Comparison of ENCODE assay signal across 8 cellular contexts in genomic region chr22:41976070-41976901, GRCh38. TPM values are rescaled to one million over a fixed set of nuclear protein-coding genes. Genes with fewer than 3 reads are reported as not detected.
A peak's percentile ranks its signal among the peaks of the same experiment; 100 is the strongest.
DNase-seq lines count a peak whose midpoint lies in the region; ATAC-seq and TF ChIP-seq lines count a peak whose summit lies in the region.

No MANE protein-coding gene starts in this region.

- H3K4me3 Mint-ChIP-seq in stimulated activated naive CD8-positive, alpha-beta T cell treated with anti-CD3 and anti-CD28 coated beads, Interleukin-15, amount 100 ng/mL, for 72 hours: peak overlapping the region; percentile 43 to 59

- H3K27ac Mint-ChIP-seq in stimulated activated naive CD8-positive, alpha-beta T cell treated with anti-CD3 and anti-CD28 coated beads, Interleukin-15, amount 100 ng/mL, for 72 hours: peak overlapping the region in 1 of 2 donors; percentile 31

- peaks cover 75% of the 10 kb centered on the region for H3K27me3 Mint-ChIP-seq in stimulated activated naive CD8-positive, alpha-beta T cell treated with anti-CD3 and anti-CD28 coated beads, Interleukin-15, amount 100 ng/mL, for 72 hours

- peak overlapping the region; percentile 52 for H3K4me3 ChIP-seq in lower lobe of right lung

- intact Hi-C loops in lower lobe of right lung (cut with DNase I): no loop called here

- ATAC-seq in HG02642 (IDR thresholded peaks at IDR 0.05; ENCODE audit: poor library complexity, unreplicated experiment): peak; percentile 47
- peak; percentile 60 to 69 for ATAC-seq in activated CD4-positive, CD25-positive, alpha-beta regulatory T cell treated with anti-CD3 and anti-CD28 coated beads, Interleukin-2, amount 50 U/mL, for 24 hours
- peak; percentile 67 to 72 for ATAC-seq in lower lobe of right lung
- ATAC-seq in stimulated activated naive CD8-positive, alpha-beta T cell treated with anti-CD3 and anti-CD28 coated beads, Interleukin-15, amount 100 ng/mL, for 72 hours: peak; percentile 73
- no peak for ATAC-seq in HG02678 (IDR thresholded peaks at IDR 0.05; ENCODE audit: unreplicated experiment)

- no peak overlapping the region for H3K27ac ChIP-seq in lower lobe of right lung

- peaks cover 5% of the 10 kb centered on the region for H3K4me1 ChIP-seq in lower lobe of right lung

- H3K36me3 ChIP-seq in lower lobe of right lung: no peaks in the 10 kb centered on the region

- TF ChIP-seq CTCF in lower lobe of right lung (IDR thresholded peaks at IDR 0.05): no peak

- H3K27me3 ChIP-seq in lower lobe of right lung (ENCODE audit: low read depth): peaks cover 53% of the 10 kb centered on the region

- H3K9me3 Mint-ChIP-seq in stimulated activated naive CD8-positive, alpha-beta T cell treated with anti-CD3 and anti-CD28 coated beads, Interleukin-15, amount 100 ng/mL, for 72 hours: no peaks in the 10 kb centered on the region

- no peaks in the 10 kb centered on the region for H3K9me3 ChIP-seq in lower lobe of right lung

- H3K4me1 Mint-ChIP-seq in stimulated activated naive CD8-positive, alpha-beta T cell treated with anti-CD3 and anti-CD28 coated beads, Interleukin-15, amount 100 ng/mL, for 72 hours: peaks cover 7% of the 10 kb centered on the region

- peak; percentile 72 for DNase-seq in Ammon's horn (ENCODE audit: low spot score)
- DNase-seq in cerebellum (ENCODE audit: low spot score): peak; percentile 90
- no peak for DNase-seq in lower lobe of right lung
- DNase-seq in stimulated activated naive CD8-positive, alpha-beta T cell treated with anti-CD3 and anti-CD28 coated beads, Interleukin-15, amount 100 ng/mL, for 72 hours: peak in 1 of 2 donors; percentile 29
- no peak for DNase-seq in SIG-M5 treated with dmso at 0.1 percent for 504 hours (lab: John Stamatoyannopoulos, UW; ENCODE audit: unreplicated experiment)

RNA-seq across cellular contexts. Expression of gene SEPTIN3, which starts 7.0 kb away (rescaled TPM):
- total RNA-seq in cerebellum (126 TPM), lower lobe of right lung (2.5 TPM)

RNA-seq across cellular contexts. Expression of gene WBP2NL, which starts 22.3 kb away (rescaled TPM):
- total RNA-seq in cerebellum (8.3 TPM), lower lobe of right lung (1.9 TPM)

RNA-seq across cellular contexts. Expression of gene CENPM, which starts 29.3 kb away (rescaled TPM):
- total RNA-seq in cerebellum (12.2 TPM), lower lobe of right lung (2.3 TPM)

RNA-seq across cellular contexts. Expression of gene TNFRSF13C, which starts 49.7 kb away (rescaled TPM):
- total RNA-seq in cerebellum: 0.73 TPM
- total RNA-seq in lower lobe of right lung: 0.27 TPM

Comparison
In these comparisons a context has a peak if more than half of its experiments do, and no peak if none do; other contexts are left out.
1. DNase-seq: peak in Ammon's horn (single experiment) and cerebellum (single experiment); none in lower lobe of right lung (single experiment) and SIG-M5 treated with dmso at 0.1 percent for 504 hours (single experiment).
2. RNA of gene SEPTIN3, which starts 7.0 kb away (total RNA-seq): 126 TPM in cerebellum (single experiment); 2.5 TPM in lower lobe of right lung (single experiment); every median in the first group is over 10 times any median in the second.